Comparison of ENCODE assay signal across 9 cellular contexts in genomic region chr3:184582583-184582982, GRCh38. TPM values are rescaled to one million over a fixed set of nuclear protein-coding genes. Genes with fewer than 3 reads are reported as not detected.
DNase-seq lines count a peak whose midpoint lies in the region; ATAC-seq, FAIRE-seq and TF ChIP-seq lines count a peak whose summit lies in the region.
"Had no signal": no experiment of that assay in that cellular context is flagged by ENCODE, and none has a peak within 500 bp of the region (broad histone marks: within the 10 kb centered on the region; RNA-seq: fewer than 3 reads in every experiment).

No MANE protein-coding gene starts in this region.

- no peak for TF ChIP-seq POLR2A in GM12892 (IDR thresholded peaks at IDR 0.05; ENCODE audit: low read depth, low read length)

- peaks cover 45% of the 10 kb centered on the region for H3K27me3 ChIP-seq in H7 (ENCODE audit: control insufficient read depth, insufficient read depth, low read length)

- peak overlapping the region; percentile 53 for H3K4me3 ChIP-seq in H7 (ENCODE audit: insufficient read depth, low read depth, low read length)
- H3K4me3 ChIP-seq in iPS-11a (ENCODE audit: low read depth, low read length): peak overlapping the region; percentile 30

- peak; percentile 93 for DNase-seq in H7
- no peak for DNase-seq in sciatic nerve (ENCODE audit: low spot score)
- no peak for DNase-seq in NCI-H1436 treated with DMSO at 0.1 percent for 48 hours (lab: John Stamatoyannopoulos, UW)
- no peak for DNase-seq in GM12892 (ENCODE audit: insufficient read length)
- no peak for DNase-seq in stimulated activated CD8-positive, alpha-beta memory T cell treated with anti-CD3 and anti-CD28 coated beads, Interleukin-4, amount 100 ng/mL, for 48 hours

- ATAC-seq in sciatic nerve (peak; percentile 80), GM19455 (IDR thresholded peaks at IDR 0.05; ENCODE audit: unreplicated experiment) (no peak)

- H3K27ac ChIP-seq in angular gyrus (ENCODE audit: low read depth, low read length): peak overlapping the region; percentile 91
- H3K27ac ChIP-seq: VCaP had no signal

- no peak for FAIRE-seq in GM12892 (lab: Jason Lieb, UNC)

- H3K36me3 ChIP-seq in H7 (replicated peaks; ENCODE audit: control insufficient read depth, insufficient read depth, low read length): no peaks in the 10 kb centered on the region

- intact Hi-C loops in sciatic nerve (cut with DNase I): no loop called here

RNA-seq across cellular contexts. Expression of gene EPHB3, which starts 21.0 kb away (rescaled TPM):
- 8.4 and 11.1 TPM in 2 replicates for total RNA-seq in H7 (2014; rRNA removed; shearing (Covaris generic))
- total RNA-seq in sciatic nerve: 15.2 TPM
- not detected for polyA plus RNA-seq in GM12892 (2012; ENCODE audit: missing spikeins)
